Comparison of ENCODE assay signal across 8 cellular contexts in the genomic region with DNA sequence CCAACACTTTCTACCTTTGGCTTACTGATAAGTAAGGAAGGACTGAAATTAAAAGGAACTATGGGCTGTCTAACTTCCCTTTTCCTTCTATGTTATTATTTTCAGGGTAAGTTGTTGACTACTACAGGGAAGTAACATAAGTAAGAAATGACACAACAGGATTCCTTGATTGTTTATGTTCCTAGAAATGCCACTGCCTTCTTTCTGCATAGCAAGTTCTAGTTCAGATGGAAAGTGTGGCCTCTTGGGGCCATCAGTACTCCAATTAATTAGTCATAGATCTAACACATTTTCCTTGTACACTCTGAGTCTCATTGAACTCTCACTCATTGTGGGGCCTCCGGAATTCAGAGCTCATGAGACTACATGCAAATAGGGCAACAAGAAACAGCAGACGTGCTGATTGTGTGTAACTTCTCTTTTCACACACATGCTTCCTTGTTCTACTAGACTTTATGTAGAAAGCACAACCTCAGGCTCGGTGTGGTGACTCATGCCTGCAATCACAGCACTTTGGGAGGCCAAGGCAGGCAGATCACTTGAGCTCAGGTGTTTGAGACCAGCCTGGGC. TPM values are rescaled to one million over a fixed set of nuclear protein-coding genes. Genes with fewer than 3 reads are reported as not detected.
DNase-seq lines count a peak whose midpoint lies in the region; ATAC-seq and TF ChIP-seq lines count a peak whose summit lies in the region.

No MANE protein-coding gene starts in this region.

- H3K27ac Mint-ChIP-seq in natural killer cell, result no peak overlapping the region
- H3K27ac Mint-ChIP-seq in natural killer cell treated with Interleukin-12 subunit alpha and Interleukin-12 subunit beta and Interleukin-15 and Interleukin-18, amount 100 ng/mL, for 72 hours, result no peak overlapping the region

- 85% methylated on average over 3 of the region's 3 CpGs for WGBS in prostate gland

- peaks cover 2 to 7% of the 10 kb centered on the region in 2 donors for H3K27me3 Mint-ChIP-seq in natural killer cell (ENCODE audit: low read depth in 2 of 2)
- H3K27me3 Mint-ChIP-seq in natural killer cell treated with Interleukin-12 subunit alpha and Interleukin-12 subunit beta and Interleukin-15 and Interleukin-18, amount 100 ng/mL, for 72 hours, result peaks cover 11 to 17% of the 10 kb centered on the region in 2 donors

- no peak overlapping the region for H3K4me3 Mint-ChIP-seq in natural killer cell
- no peak overlapping the region for H3K4me3 Mint-ChIP-seq in natural killer cell treated with Interleukin-12 subunit alpha and Interleukin-12 subunit beta and Interleukin-15 and Interleukin-18, amount 100 ng/mL, for 72 hours

- intact Hi-C loops in natural killer cell (cut with micrococcal nuclease) (no loop called here), left colon (cut with DNase I, micrococcal nuclease) (no loop called here), prostate gland (cut with DNase I) (no loop called here)

- no peak for DNase-seq in natural killer cell
- DNase-seq in natural killer cell treated with Interleukin-12 subunit alpha and Interleukin-12 subunit beta and Interleukin-15 and Interleukin-18, amount 100 ng/mL, for 72 hours (ENCODE audit: low spot score), result no peak
- DNase-seq in SJSA1 (ENCODE audit: low read depth in 1 of 2, low spot score in 2 of 2), result peak; percentile 47 to 51
- DNase-seq in left colon, result peak; percentile 43 to 78
- DNase-seq in prostate gland (ENCODE audit: low spot score), result no peak
- DNase-seq in NCI-H446 (lab: John Stamatoyannopoulos, UW), result no peak
- DNase-seq in NCI-H1092 treated with DMSO at 0.1 percent for 48 hours (lab: John Stamatoyannopoulos, UW), result no peak

- H3K4me3 ChIP-seq in SJSA1 (no peak overlapping the region), prostate gland (no peak overlapping the region)

- H3K9me3 ChIP-seq in SJSA1 (replicated peaks) (no peaks in the 10 kb centered on the region), prostate gland (no peaks in the 10 kb centered on the region)

- peak in 2 of 3 donors; percentile 12 to 48 for ATAC-seq in natural killer cell
- no peak for ATAC-seq in natural killer cell treated with Interleukin-12 subunit alpha and Interleukin-12 subunit beta and Interleukin-15 and Interleukin-18, amount 100 ng/mL, for 72 hours
- peak; percentile 56 for ATAC-seq in HG03139 (IDR thresholded peaks at IDR 0.05; ENCODE audit: unreplicated experiment)
- peak; percentile 98 for ATAC-seq in left colon

- H3K36me3 ChIP-seq in SJSA1 (no peaks in the 10 kb centered on the region), prostate gland (no peaks in the 10 kb centered on the region)

- TF ChIP-seq POLR2A in prostate gland (IDR thresholded peaks at IDR 0.05), result no peak

- TF ChIP-seq CTCF in natural killer cell (IDR thresholded peaks at IDR 0.05) (no peak), prostate gland (IDR thresholded peaks at IDR 0.05) (no peak)

- no peaks in the 10 kb centered on the region for H3K36me3 Mint-ChIP-seq in natural killer cell
- H3K36me3 Mint-ChIP-seq in natural killer cell treated with Interleukin-12 subunit alpha and Interleukin-12 subunit beta and Interleukin-15 and Interleukin-18, amount 100 ng/mL, for 72 hours, result no peaks in the 10 kb centered on the region

- no peaks in the 10 kb centered on the region for H3K4me1 Mint-ChIP-seq in natural killer cell
- H3K4me1 Mint-ChIP-seq in natural killer cell treated with Interleukin-12 subunit alpha and Interleukin-12 subunit beta and Interleukin-15 and Interleukin-18, amount 100 ng/mL, for 72 hours (ENCODE audit: low read depth in 2 of 2), result no peaks in the 10 kb centered on the region

- H3K4me1 ChIP-seq in SJSA1 (replicated peaks) (peaks cover 15% of the 10 kb centered on the region), prostate gland (replicated peaks) (no peaks in the 10 kb centered on the region)

- H3K9me3 Mint-ChIP-seq in natural killer cell, result no peaks in the 10 kb centered on the region
- H3K9me3 Mint-ChIP-seq in natural killer cell treated with Interleukin-12 subunit alpha and Interleukin-12 subunit beta and Interleukin-15 and Interleukin-18, amount 100 ng/mL, for 72 hours, result no peaks in the 10 kb centered on the region

- peak overlapping the region; percentile 43 for H3K27ac ChIP-seq in SJSA1
- no peak overlapping the region for H3K27ac ChIP-seq in prostate gland

- H3K27me3 ChIP-seq in SJSA1 (replicated peaks), result no peaks in the 10 kb centered on the region
- H3K27me3 ChIP-seq in prostate gland (replicated peaks; ENCODE audit: insufficient read depth), result no peaks in the 10 kb centered on the region

RNA-seq across cellular contexts. Expression of a gene that starts 35.3 kb away (rescaled TPM):
- 1 to 10 TPM; 8.0 to 9.9 (median 8.1) TPM for total RNA-seq in natural killer cell
- 10 to 100 TPM in 1 of 2 donors, 1 to 10 TPM in 1; 8.9 to 11.4 TPM for total RNA-seq in natural killer cell treated with Interleukin-12 subunit alpha and Interleukin-12 subunit beta and Interleukin-15 and Interleukin-18, amount 100 ng/mL, for 72 hours
- total RNA-seq in SJSA1 (2014; rRNA removed; shearing (Covaris generic)), result 57.0 and 61.4 TPM in 2 replicates
- total RNA-seq in left colon, result 10 to 100 TPM; 25.4 to 38.6 TPM
- 10 to 100 TPM; 78.2 to 80.5 TPM for total RNA-seq in prostate gland

RNA-seq across cellular contexts. Expression of a gene that starts 42.0 kb away (rescaled TPM):
- 100 to 1,000 TPM; 135 to 158 (median 150) TPM for total RNA-seq in natural killer cell
- total RNA-seq in natural killer cell treated with Interleukin-12 subunit alpha and Interleukin-12 subunit beta and Interleukin-15 and Interleukin-18, amount 100 ng/mL, for 72 hours, result 100 to 1,000 TPM in 1 of 2 donors, 10 to 100 TPM in 1; 90.6 to 133 TPM
- 97.4 and 101 TPM in 2 replicates for total RNA-seq in SJSA1 (2014; rRNA removed; shearing (Covaris generic))
- 100 to 1,000 TPM; 119 to 135 TPM for total RNA-seq in left colon
- total RNA-seq in prostate gland, result 100 to 1,000 TPM; 105 to 125 TPM

Comparison
In these comparisons a context has a peak if more than half of its experiments do, and no peak if none do; other contexts are left out.
1. ATAC-seq: peak in natural killer cell (2 of 3), HG03139 (single experiment) and left colon (single experiment); none in natural killer cell treated with Interleukin-12 subunit alpha and Interleukin-12 subunit beta and Interleukin-15 and Interleukin-18, amount 100 ng/mL, for 72 hours (0 of 2).
2. DNase-seq: peak in SJSA1 (2 of 2) and left colon (2 of 2); none in natural killer cell (single experiment), natural killer cell treated with Interleukin-12 subunit alpha and Interleukin-12 subunit beta and Interleukin-15 and Interleukin-18, amount 100 ng/mL, for 72 hours (single experiment), prostate gland (single experiment), NCI-H446 (0 of 2) and NCI-H1092 treated with DMSO at 0.1 percent for 48 hours (single experiment).